Comparison of ENCODE assay signal across 1 cellular context in genomic region chr19:5678071-5678682, GRCh38.
TF ChIP-seq lines count a peak whose summit lies in the region.

No MANE protein-coding gene starts in this region.

TF ChIP-seq in H1, 55 proteins besides CTCF, POLR2A, EP300 and RAD21:
- TF ChIP-seq TEAD4 (IDR thresholded peaks at IDR 0.05; ENCODE audit: low read depth, low read length): no peak
- TF ChIP-seq SP4 (IDR thresholded peaks at IDR 0.05; ENCODE audit: low read length): no peak
